In genomic region chr20:24992420-24993205, GRCh38 we compare ENCODE assay signal across 1 cellular context.
TF ChIP-seq lines count a peak whose summit lies in the region.

APMAP (minus strand) TSS chr20:24992751; CDS start chr20:24992688, 63 bp downstream.

TF ChIP-seq in K562, 482 proteins besides CTCF, POLR2A, EP300 and RAD21 (continued from another document and continues in another):
- TF ChIP-seq BCLAF1 (IDR thresholded peaks at IDR 0.05; ENCODE audit: borderline replicate concordance in 1 of 2, control insufficient read depth in 1 of 2, low read depth in 2 of 2, low read length in 1 of 2), result no peak
- no peak for TF ChIP-seq ZHX1 (conservative IDR thresholded peaks at IDR 0.05; ENCODE audit: low read length)
- no peak for TF ChIP-seq ZNF24 (IDR thresholded peaks at IDR 0.05)
- no peak for TF ChIP-seq XRCC5 (IDR thresholded peaks at IDR 0.05; ENCODE audit: low read depth, low read length)
- 0 out of 2 replicates have a peak, but pooled peaks have one; percentile 39 for TF ChIP-seq NCOA1 (IDR thresholded peaks at IDR 0.05; ENCODE audit: low read depth)
- TF ChIP-seq PML (IDR thresholded peaks at IDR 0.05; ENCODE audit: low read length), result peak; percentile 47; the same call in 1 of the 2 replicates
- peak; percentile 84; the same call in 1 of the 2 replicates for TF ChIP-seq ATF6 (CRISPR knock-in tag; IDR thresholded peaks at IDR 0.05)
- TF ChIP-seq MCM5 (IDR thresholded peaks at IDR 0.05; ENCODE audit: low read depth), result no peak
- TF ChIP-seq POLR2AphosphoS5 (IDR thresholded peaks at IDR 0.05; ENCODE audit: control insufficient read depth, insufficient read depth, low read depth, low read length), result 0 out of 2 replicates have a peak, but pooled peaks have one; percentile 25
- peak; percentile 57; the same call in 1 of the 2 replicates for TF ChIP-seq CREB3L1 (IDR thresholded peaks at IDR 0.05; ENCODE audit: borderline replicate concordance, low read depth)
- peak; percentile 54 for TF ChIP-seq TAF1 (IDR thresholded peaks at IDR 0.05; ENCODE audit: control insufficient read depth, extremely low read depth, insufficient read depth, low read length, severe bottlenecking)
- no peak for TF ChIP-seq TCF7 (IDR thresholded peaks at IDR 0.05; ENCODE audit: borderline replicate concordance)
- TF ChIP-seq SUPT5H (IDR thresholded peaks at IDR 0.05), result peak; percentile 86
- TF ChIP-seq RFX5 (IDR thresholded peaks at IDR 0.05; ENCODE audit: low read depth, low read length), result no peak
- TF ChIP-seq SRSF9 (IDR thresholded peaks at IDR 0.05; ENCODE audit: borderline replicate concordance, low read depth, low read length), result no peak
- peak; percentile 65 for TF ChIP-seq BHLHE40 (IDR thresholded peaks at IDR 0.05; ENCODE audit: low read length)
- TF ChIP-seq RAD51 (IDR thresholded peaks at IDR 0.05; ENCODE audit: borderline replicate concordance, low read depth), result no peak
- TF ChIP-seq, protein P1, sequence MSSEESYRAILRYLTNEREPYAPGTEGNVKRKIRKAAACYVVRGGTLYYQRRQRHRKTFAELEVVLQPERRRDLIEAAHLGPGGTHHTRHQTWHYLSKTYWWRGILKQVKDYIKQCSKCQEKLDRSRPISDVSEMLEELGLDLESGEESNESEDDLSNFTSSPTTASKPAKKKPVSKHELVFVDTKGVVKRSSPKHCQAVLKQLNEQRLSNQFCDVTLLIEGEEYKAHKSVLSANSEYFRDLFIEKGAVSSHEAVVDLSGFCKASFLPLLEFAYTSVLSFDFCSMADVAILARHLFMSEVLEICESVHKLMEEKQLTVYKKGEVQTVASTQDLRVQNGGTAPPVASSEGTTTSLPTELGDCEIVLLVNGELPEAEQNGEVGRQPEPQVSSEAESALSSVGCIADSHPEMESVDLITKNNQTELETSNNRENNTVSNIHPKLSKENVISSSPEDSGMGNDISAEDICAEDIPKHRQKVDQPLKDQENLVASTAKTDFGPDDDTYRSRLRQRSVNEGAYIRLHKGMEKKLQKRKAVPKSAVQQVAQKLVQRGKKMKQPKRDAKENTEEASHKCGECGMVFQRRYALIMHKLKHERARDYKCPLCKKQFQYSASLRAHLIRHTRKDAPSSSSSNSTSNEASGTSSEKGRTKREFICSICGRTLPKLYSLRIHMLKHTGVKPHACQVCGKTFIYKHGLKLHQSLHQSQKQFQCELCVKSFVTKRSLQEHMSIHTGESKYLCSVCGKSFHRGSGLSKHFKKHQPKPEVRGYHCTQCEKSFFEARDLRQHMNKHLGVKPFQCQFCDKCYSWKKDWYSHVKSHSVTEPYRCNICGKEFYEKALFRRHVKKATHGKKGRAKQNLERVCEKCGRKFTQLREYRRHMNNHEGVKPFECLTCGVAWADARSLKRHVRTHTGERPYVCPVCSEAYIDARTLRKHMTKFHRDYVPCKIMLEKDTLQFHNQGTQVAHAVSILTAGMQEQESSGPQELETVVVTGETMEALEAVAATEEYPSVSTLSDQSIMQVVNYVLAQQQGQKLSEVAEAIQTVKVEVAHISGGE (CRISPR knock-in tag; IDR thresholded peaks at IDR 0.05), result peak; percentile 74 to 95 (median 86); a peak in 4 of 6 replicates
- TF ChIP-seq ZNF282 (CRISPR knock-in tag; IDR thresholded peaks at IDR 0.05), result no peak
- TF ChIP-seq NCOA6 (IDR thresholded peaks at IDR 0.05), result no peak
- no peak for TF ChIP-seq ZSCAN32 (CRISPR knock-in tag; IDR thresholded peaks at IDR 0.05)
- no peak for TF ChIP-seq MTF1 (CRISPR knock-in tag; IDR thresholded peaks at IDR 0.05; ENCODE audit: borderline replicate concordance)
- TF ChIP-seq GMEB1 (CRISPR knock-in tag; IDR thresholded peaks at IDR 0.05), result peak; percentile 39; the same call in 1 of the 2 replicates
- TF ChIP-seq PRDM10 (IDR thresholded peaks at IDR 0.05; ENCODE audit: partially characterized antibody), result peak; percentile 16
- TF ChIP-seq YY1 (IDR thresholded peaks at IDR 0.05; ENCODE audit: borderline replicate concordance in 1 of 3, control insufficient read depth in 1 of 3, extremely low read depth in 1 of 3, insufficient read depth in 3 of 3, insufficient read length in 1 of 3, insufficient replicate concordance in 2 of 3, low read depth in 1 of 3, low read length in 2 of 3), result peak in 2 of 3 experiments; percentile 30 to 44
- TF ChIP-seq TAF7 (tag; IDR thresholded peaks at IDR 0.05), result peak; percentile 23; the same call in 1 of the 2 replicates
- no peak for TF ChIP-seq ZNF140 (CRISPR knock-in tag; IDR thresholded peaks at IDR 0.05)
- TF ChIP-seq RBFOX2 (IDR thresholded peaks at IDR 0.05; ENCODE audit: low read depth, low read length), result peak; percentile 95
- no peak for TF ChIP-seq CHD2 (IDR thresholded peaks at IDR 0.05; ENCODE audit: low read depth, low read length)
- TF ChIP-seq SMAD4 (CRISPR knock-in tag; conservative IDR thresholded peaks at IDR 0.05), result 0 out of 2 replicates have a peak, but pooled peaks have one; percentile 29
- no peak for TF ChIP-seq CBFB (CRISPR knock-in tag; IDR thresholded peaks at IDR 0.05)
- no peak for TF ChIP-seq ZNF143 (CRISPR knock-in tag; IDR thresholded peaks at IDR 0.05)
- no peak for TF ChIP-seq HINFP (tag; conservative IDR thresholded peaks at IDR 0.05; ENCODE audit: low read depth)
- no peak for TF ChIP-seq ZFP1 (CRISPR knock-in tag; IDR thresholded peaks at IDR 0.05)
- no peak for TF ChIP-seq SRF (CRISPR knock-in tag; IDR thresholded peaks at IDR 0.05)
- TF ChIP-seq NR2C2 (CRISPR knock-in tag; IDR thresholded peaks at IDR 0.05), result no peak
- peak; percentile 26; the same call in 1 of the 2 replicates for TF ChIP-seq NR2C2 (tag; IDR thresholded peaks at IDR 0.05)
- TF ChIP-seq PHF20 (IDR thresholded peaks at IDR 0.05; ENCODE audit: partially characterized antibody), result peak; percentile 85
- TF ChIP-seq SMAD1 (IDR thresholded peaks at IDR 0.05; ENCODE audit: low read depth, low read length, partially characterized antibody), result peak; percentile 50
- TF ChIP-seq, protein P2, sequence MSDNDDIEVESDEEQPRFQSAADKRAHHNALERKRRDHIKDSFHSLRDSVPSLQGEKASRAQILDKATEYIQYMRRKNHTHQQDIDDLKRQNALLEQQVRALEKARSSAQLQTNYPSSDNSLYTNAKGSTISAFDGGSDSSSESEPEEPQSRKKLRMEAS (CRISPR knock-in tag; IDR thresholded peaks at IDR 0.05), result peak; percentile 71
- no peak for TF ChIP-seq BRD4 (IDR thresholded peaks at IDR 0.05)
